ENCODE assay signal across 21 cellular contexts in the genomic region with DNA sequence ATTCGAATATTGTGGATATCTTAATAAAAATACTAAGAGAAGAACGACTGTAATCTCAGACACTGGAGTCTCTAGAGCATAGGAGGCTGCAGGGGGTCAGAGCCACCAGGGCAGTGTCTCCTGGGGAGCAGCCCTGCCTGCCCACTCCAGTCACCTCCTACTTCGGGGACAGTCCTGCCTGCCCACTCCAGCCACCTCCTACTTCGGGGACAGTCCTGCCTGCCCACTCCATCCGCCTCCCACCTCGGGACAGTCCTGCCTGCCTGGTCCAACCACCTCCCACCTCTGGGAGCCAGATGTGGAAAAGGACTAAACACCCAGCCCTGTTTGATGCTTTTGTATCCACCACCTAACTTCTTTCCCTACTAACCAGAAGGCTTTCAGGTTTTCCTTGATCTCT.
A peak's percentile ranks its signal among the peaks of the same experiment; 100 is the strongest.
DNase-seq lines count a peak whose midpoint lies in the region; ATAC-seq and TF ChIP-seq lines count a peak whose summit lies in the region.
"Had no signal": no experiment of that assay in that cellular context is flagged by ENCODE, and none has a peak within 500 bp of the region (broad histone marks: within the 10 kb centered on the region; RNA-seq: fewer than 3 reads in every experiment).

No MANE protein-coding gene starts in this region.

- no peak overlapping the region for H2AFZ ChIP-seq in neuronal stem cell (ENCODE audit: low read length)

- H3K4me3 Mint-ChIP-seq in activated naive CD4-positive, alpha-beta T cell treated with anti-CD3 and anti-CD28 coated beads for 36 hours: no peak overlapping the region
- H3K4me3 Mint-ChIP-seq: CD14-positive monocyte; CD4-positive, alpha-beta T cell; CD8-positive, alpha-beta memory T cell; HFFc6 had no signal

- no peaks in the 10 kb centered on the region for H3K36me3 Mint-ChIP-seq in activated naive CD4-positive, alpha-beta T cell treated with anti-CD3 and anti-CD28 coated beads for 36 hours (ENCODE audit: low read depth)
- H3K36me3 Mint-ChIP-seq: CD14-positive monocyte; CD8-positive, alpha-beta memory T cell had no signal

- peaks cover 18% of the 10 kb centered on the region for H3K27me3 Mint-ChIP-seq in activated naive CD4-positive, alpha-beta T cell treated with anti-CD3 and anti-CD28 coated beads for 36 hours (ENCODE audit: low read depth)

- DNase-seq in neuronal stem cell (ENCODE audit: low spot score) (no peak), upper lobe of right lung (no peak), RPMI8226 (no peak), NAMALWA (ENCODE audit: low spot score) (no peak)
- no peak for DNase-seq in activated naive CD4-positive, alpha-beta T cell treated with anti-CD3 and anti-CD28 coated beads for 36 hours
- DNase-seq: 8988T; ACHN; AML-193; BE2C; CD4-positive, alpha-beta T cell; CD8-positive, alpha-beta memory T cell; DMS53; DMS79 treated with DMSO at 0.1 percent for 48 hours; GF-D8; GOT3; HFFc6 had no signal

- intact Hi-C loops in upper lobe of right lung (cut with DNase I): no loop called here
- intact Hi-C loops in activated naive CD4-positive, alpha-beta T cell treated with anti-CD3 and anti-CD28 coated beads for 36 hours (cut with micrococcal nuclease): no loop called here

- no peak overlapping the region for H3K23ac ChIP-seq in neuronal stem cell (ENCODE audit: low read depth, low read length, poor library complexity)

- H3K27ac ChIP-seq in neuronal stem cell (replicated peaks; ENCODE audit: low read length) (no peak overlapping the region), upper lobe of right lung (no peak overlapping the region)
- H3K27ac ChIP-seq: A549; BLaER1 treated with 17β-estradiol and CSF1 and Interleukin-3, amounts not matched to agents 10 nM and 100 nM had no signal

- no peak overlapping the region for H3K27ac Mint-ChIP-seq in activated naive CD4-positive, alpha-beta T cell treated with anti-CD3 and anti-CD28 coated beads for 36 hours
- H3K27ac Mint-ChIP-seq: CD4-positive, alpha-beta T cell; CD8-positive, alpha-beta memory T cell; HFFc6 had no signal

- no peak overlapping the region for H3K4me2 ChIP-seq in neuronal stem cell (ENCODE audit: insufficient read depth, low read length, poor library complexity, severe bottlenecking)
- H3K4me2 ChIP-seq: A549; BLaER1 treated with 17β-estradiol and CSF1 and Interleukin-3, amounts not matched to agents 10 nM and 100 nM had no signal

- no peaks in the 10 kb centered on the region for H3K36me3 ChIP-seq in neuronal stem cell (replicated peaks in 1 of 2; ENCODE audit: control insufficient read depth in 2 of 2, insufficient read depth in 2 of 2, low read length in 2 of 2)
- no peaks in the 10 kb centered on the region for H3K36me3 ChIP-seq in upper lobe of right lung
- H3K36me3 ChIP-seq: BE2C; BLaER1 treated with 17β-estradiol and CSF1 and Interleukin-3, amounts not matched to agents 10 nM and 100 nM; HAP-1 had no signal

- H3K9me3 ChIP-seq in neuronal stem cell (replicated peaks in 1 of 2; ENCODE audit: control insufficient read depth in 2 of 2, insufficient read depth in 1 of 2, low read depth in 1 of 2, low read length in 2 of 2) (no peaks in the 10 kb centered on the region), upper lobe of right lung (no peaks in the 10 kb centered on the region)
- H3K9me3 ChIP-seq: A549; BE2C; BLaER1 treated with 17β-estradiol and CSF1 and Interleukin-3, amounts not matched to agents 10 nM and 100 nM; HAP-1 had no signal

- H2BK120ac ChIP-seq in neuronal stem cell (ENCODE audit: low read depth, low read length): no peak overlapping the region

- H4K8ac ChIP-seq in neuronal stem cell (ENCODE audit: low read depth, low read length): no peak overlapping the region

- no peak for TF ChIP-seq CTCF in upper lobe of right lung (IDR thresholded peaks at IDR 0.05)

- no peak overlapping the region for H4K91ac ChIP-seq in neuronal stem cell (ENCODE audit: low read depth, low read length, poor library complexity)

- peak overlapping the region; percentile 55 for H3K18ac ChIP-seq in neuronal stem cell (ENCODE audit: low read length)

- H3K4me1 Mint-ChIP-seq in activated naive CD4-positive, alpha-beta T cell treated with anti-CD3 and anti-CD28 coated beads for 36 hours (ENCODE audit: low read depth): no peaks in the 10 kb centered on the region
- H3K4me1 Mint-ChIP-seq: CD14-positive monocyte; CD8-positive, alpha-beta memory T cell had no signal

- H2BK5ac ChIP-seq in neuronal stem cell (ENCODE audit: low read length): no peak overlapping the region

- no CpG with 5 or more reads among the region's 6 CpGs for WGBS in neuronal stem cell (ENCODE audit: extremely low coverage in 2 of 2, insufficient read length in 2 of 2, insufficient replicate concordance in 1 of 2), 2 donors

- H3K27me3 ChIP-seq in neuronal stem cell (ENCODE audit: control insufficient read depth in 3 of 3, insufficient read depth in 3 of 3, low read depth in 1 of 3, low read length in 3 of 3) (no peaks in the 10 kb centered on the region), upper lobe of right lung (no peaks in the 10 kb centered on the region)
- H3K27me3 ChIP-seq: BE2C; BLaER1 treated with 17β-estradiol and CSF1 and Interleukin-3, amounts not matched to agents 10 nM and 100 nM had no signal

- no peaks in the 10 kb centered on the region for H3K9me3 Mint-ChIP-seq in activated naive CD4-positive, alpha-beta T cell treated with anti-CD3 and anti-CD28 coated beads for 36 hours
- H3K9me3 Mint-ChIP-seq: CD4-positive, alpha-beta T cell had no signal

- no peaks in the 10 kb centered on the region for H3K79me1 ChIP-seq in neuronal stem cell (ENCODE audit: low read depth, low read length)

- no peak overlapping the region for H2BK15ac ChIP-seq in neuronal stem cell (ENCODE audit: low read length)

- H3K9ac ChIP-seq in neuronal stem cell (ENCODE audit: low read depth, low read length, poor library complexity): no peak overlapping the region
- H3K9ac ChIP-seq: BLaER1 treated with 17β-estradiol and CSF1 and Interleukin-3, amounts not matched to agents 10 nM and 100 nM had no signal

- no peaks in the 10 kb centered on the region for H3K4me1 ChIP-seq in neuronal stem cell (ENCODE audit: control insufficient read depth in 2 of 2, insufficient read depth in 1 of 2, low read depth in 1 of 2, low read length in 2 of 2)
- H3K4me1 ChIP-seq in upper lobe of right lung: no peaks in the 10 kb centered on the region
- H3K4me1 ChIP-seq: A549; BE2C; BLaER1 treated with 17β-estradiol and CSF1 and Interleukin-3, amounts not matched to agents 10 nM and 100 nM; HAP-1 had no signal

- no peak overlapping the region for H2BK12ac ChIP-seq in neuronal stem cell (ENCODE audit: low read length)

- peak; percentile 37 for ATAC-seq in esophagus mucosa
- ATAC-seq in upper lobe of right lung: peak; percentile 31
- ATAC-seq: A549 had no signal

- H3K4me3 ChIP-seq in neuronal stem cell (ENCODE audit: low read length in 2 of 2) (no peak overlapping the region), upper lobe of right lung (no peak overlapping the region)
- H3K4me3 ChIP-seq: A549; BLaER1 treated with 17β-estradiol and CSF1 and Interleukin-3, amounts not matched to agents 10 nM and 100 nM; HAP-1 had no signal

- H2AK5ac ChIP-seq in neuronal stem cell (ENCODE audit: low read depth, low read length): no peak overlapping the region

- no peak overlapping the region for H3K4ac ChIP-seq in neuronal stem cell (ENCODE audit: low read length)

- H3K14ac ChIP-seq in neuronal stem cell (ENCODE audit: low read length): no peak overlapping the region

- CTCF ChIA-PET in activated naive CD4-positive, alpha-beta T cell treated with anti-CD3 and anti-CD28 coated beads for 36 hours (lab: Charles Lee): no interaction called here
